ENCODE assay signal across 9 cellular contexts in the genomic region with DNA sequence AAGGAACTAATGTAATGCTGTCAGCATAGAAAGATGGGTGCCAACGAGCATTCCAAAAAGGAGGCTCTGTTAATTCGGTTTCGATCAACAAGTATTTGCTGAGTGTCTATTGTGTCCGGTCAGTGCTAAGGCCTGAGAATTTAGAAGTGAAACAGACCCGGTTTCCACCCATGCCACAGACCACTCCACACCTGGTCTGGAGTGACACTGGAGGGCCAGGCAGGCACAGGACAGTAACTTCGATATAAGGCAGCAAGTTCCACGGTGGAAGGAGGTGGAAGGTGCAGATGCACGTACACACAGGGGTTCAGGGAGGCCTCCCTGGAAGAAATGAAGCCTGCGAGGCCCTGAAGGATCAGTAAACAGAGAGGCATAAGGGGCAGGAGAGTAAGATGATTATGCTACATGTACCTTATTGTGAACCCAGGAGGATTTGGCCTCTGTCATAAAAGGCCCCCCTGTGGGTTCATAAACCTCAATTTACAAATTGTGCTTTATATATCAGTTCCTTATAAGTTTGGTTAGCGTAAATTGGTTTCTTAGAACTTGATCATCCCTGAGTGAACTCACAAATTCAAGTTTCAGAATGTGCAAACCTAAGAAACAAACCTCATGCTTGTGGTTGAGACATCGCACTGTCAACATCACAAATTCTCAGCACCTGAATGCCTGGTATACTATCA. TPM values are rescaled to one million over a fixed set of nuclear protein-coding genes. Genes with fewer than 3 reads are reported as not detected.
A peak's percentile ranks its signal among the peaks of the same experiment; 100 is the strongest.
DNase-seq lines count a peak whose midpoint lies in the region; ATAC-seq and TF ChIP-seq lines count a peak whose summit lies in the region.
"Had no signal": no experiment of that assay in that cellular context is flagged by ENCODE, and none has a peak within 500 bp of the region (broad histone marks: within the 10 kb centered on the region; RNA-seq: fewer than 3 reads in every experiment).

No MANE protein-coding gene starts in this region.

- no peaks in the 10 kb centered on the region for H3K9me2 ChIP-seq in OCI-LY7 (ENCODE audit: insufficient read depth, low read length)

- no peaks in the 10 kb centered on the region for H3K27me3 Mint-ChIP-seq in activated CD4-positive, alpha-beta T cell treated with anti-CD3 and anti-CD28 coated beads, Interleukin-2, amount 10 ng/mL, durations not matched to agents 24 days and 14 days
- no peaks in the 10 kb centered on the region for H3K27me3 Mint-ChIP-seq in stimulated activated memory B cell treated with anti-CD40 and anti-IgM and Interleukin-4, amounts not matched to agents 10 μg/mL and 1 μg/mL and 100 μg/mL, for 72 hours

- H3K36me3 ChIP-seq in adipocyte (ENCODE audit: control insufficient read depth, insufficient read depth, low read length, severe bottlenecking): peaks cover 54% of the 10 kb centered on the region
- H3K36me3 ChIP-seq in OCI-LY7 (ENCODE audit: insufficient read depth, low read length): no peaks in the 10 kb centered on the region; the same call in 1 of the 2 replicates

- H3K9me3 Mint-ChIP-seq in activated CD4-positive, alpha-beta T cell treated with anti-CD3 and anti-CD28 coated beads, Interleukin-2, amount 10 ng/mL, durations not matched to agents 24 days and 14 days: no peaks in the 10 kb centered on the region
- H3K9me3 Mint-ChIP-seq in stimulated activated memory B cell treated with anti-CD40 and anti-IgM and Interleukin-4, amounts not matched to agents 10 μg/mL and 1 μg/mL and 100 μg/mL, for 72 hours: no peaks in the 10 kb centered on the region

- CTCF ChIA-PET in OCI-LY7 (lab: Charles Lee; ENCODE audit: unreplicated experiment): no interaction called here

- peaks cover 56% of the 10 kb centered on the region for H3K36me3 Mint-ChIP-seq in activated CD4-positive, alpha-beta T cell treated with anti-CD3 and anti-CD28 coated beads, Interleukin-2, amount 10 ng/mL, durations not matched to agents 24 days and 14 days (ENCODE audit: low read depth)
- peaks cover 47% of the 10 kb centered on the region for H3K36me3 Mint-ChIP-seq in stimulated activated memory B cell treated with anti-CD40 and anti-IgM and Interleukin-4, amounts not matched to agents 10 μg/mL and 1 μg/mL and 100 μg/mL, for 72 hours

- TF ChIP-seq CTCF in OCI-LY7 (conservative IDR thresholded peaks at IDR 0.05; ENCODE audit: low read length): no peak

- POLR2A ChIA-PET in OCI-LY7 (lab: Charles Lee): no interaction called here

- no peak overlapping the region for H3K27ac ChIP-seq in OCI-LY7 (ENCODE audit: low read depth, low read length, poor library complexity, severe bottlenecking)

- no TSS peak for BruUV-seq in OCI-LY7 (replicated peaks; lab: Mats Ljungman, UMichigan)

- no peak overlapping the region for H3K4me2 ChIP-seq in OCI-LY7 (ENCODE audit: low read length)

- H3K27ac Mint-ChIP-seq in activated CD4-positive, alpha-beta T cell treated with anti-CD3 and anti-CD28 coated beads, Interleukin-2, amount 10 ng/mL, durations not matched to agents 24 days and 14 days: peak overlapping the region; percentile 70
- peak overlapping the region; percentile 40 for H3K27ac Mint-ChIP-seq in stimulated activated memory B cell treated with anti-CD40 and anti-IgM and Interleukin-4, amounts not matched to agents 10 μg/mL and 1 μg/mL and 100 μg/mL, for 72 hours

- H3K4me3 Mint-ChIP-seq in activated CD4-positive, alpha-beta T cell treated with anti-CD3 and anti-CD28 coated beads, Interleukin-2, amount 10 ng/mL, durations not matched to agents 24 days and 14 days: peak overlapping the region; percentile 57
- no peak overlapping the region for H3K4me3 Mint-ChIP-seq in stimulated activated memory B cell treated with anti-CD40 and anti-IgM and Interleukin-4, amounts not matched to agents 10 μg/mL and 1 μg/mL and 100 μg/mL, for 72 hours

- peak; percentile 70 for ATAC-seq in HG02852 (IDR thresholded peaks at IDR 0.05; ENCODE audit: unreplicated experiment)
- peak; percentile 70 for ATAC-seq in stimulated activated memory B cell treated with anti-CD40 and anti-IgM and Interleukin-4, amounts not matched to agents 10 μg/mL and 1 μg/mL and 100 μg/mL, for 72 hours

- H3K4me3 ChIP-seq in adipocyte (ENCODE audit: low read length): no peak overlapping the region
- no peak overlapping the region for H3K4me3 ChIP-seq in OCI-LY7 (ENCODE audit: low read depth, low read length, poor library complexity, severe bottlenecking)

- peak overlapping the region; percentile 36 for H3K9ac ChIP-seq in adipocyte (ENCODE audit: low read length)

- peaks cover 72% of the 10 kb centered on the region for H3K4me1 ChIP-seq in adipocyte (ENCODE audit: control insufficient read depth, insufficient read depth, low read length)
- H3K4me1 ChIP-seq in OCI-LY7 (ENCODE audit: insufficient read depth, low read length, poor library complexity, severe bottlenecking): no peaks in the 10 kb centered on the region

- intact Hi-C loops in activated CD4-positive, alpha-beta T cell treated with anti-CD3 and anti-CD28 coated beads, Interleukin-2, amount 10 ng/mL, durations not matched to agents 24 days and 14 days (cut with micrococcal nuclease): no loop called here
- intact Hi-C loops in OCI-LY7 (cut with micrococcal nuclease; ENCODE audit: unreplicated experiment): no loop called here

- peaks cover 49% of the 10 kb centered on the region for H3K4me1 Mint-ChIP-seq in activated CD4-positive, alpha-beta T cell treated with anti-CD3 and anti-CD28 coated beads, Interleukin-2, amount 10 ng/mL, durations not matched to agents 24 days and 14 days
- H3K4me1 Mint-ChIP-seq in stimulated activated memory B cell treated with anti-CD40 and anti-IgM and Interleukin-4, amounts not matched to agents 10 μg/mL and 1 μg/mL and 100 μg/mL, for 72 hours: peaks cover 24% of the 10 kb centered on the region

- DNase-seq in activated CD4-positive, alpha-beta T cell treated with anti-CD3 and anti-CD28 coated beads, Interleukin-2, amount 10 ng/mL, durations not matched to agents 24 days and 14 days: no peak
- no peak for DNase-seq in activated CD4-positive, alpha-beta T cell treated with anti-CD3 and anti-CD28 coated beads for 4 hours
- DNase-seq in adipocyte (ENCODE audit: low read depth) (no peak), NOMO-1 treated with dmso at 0.1 percent for 144 hours (lab: John Stamatoyannopoulos, UW; ENCODE audit: unreplicated experiment) (no peak), HK-2 (ENCODE audit: unreplicated experiment) (no peak), OCI-LY7 (ENCODE audit: low spot score) (no peak)
- DNase-seq: NCI-H2171 had no signal

- no peaks in the 10 kb centered on the region for H3K9me3 ChIP-seq in adipocyte (ENCODE audit: control insufficient read depth, low read length)
- H3K9me3 ChIP-seq in OCI-LY7 (ENCODE audit: low read length): no peaks in the 10 kb centered on the region

- no peaks in the 10 kb centered on the region for H4K20me1 ChIP-seq in OCI-LY7 (ENCODE audit: insufficient read depth, low read length)

- H3K79me2 ChIP-seq in OCI-LY7 (ENCODE audit: insufficient read depth, low read depth, low read length): no peaks in the 10 kb centered on the region

- H2AFZ ChIP-seq in OCI-LY7 (ENCODE audit: low read length): no peak overlapping the region

- H3K27me3 ChIP-seq in adipocyte (replicated peaks; ENCODE audit: control insufficient read depth, insufficient read depth, low read length): no peaks in the 10 kb centered on the region

RNA-seq across cellular contexts. Expression of a gene that starts 25.9 kb away (rescaled TPM):
- 27.2 and 31.5 TPM in 2 replicates for total RNA-seq in activated CD4-positive, alpha-beta T cell treated with anti-CD3 and anti-CD28 coated beads, Interleukin-2, amount 10 ng/mL, durations not matched to agents 24 days and 14 days
- 5.3 and 8.0 TPM in 2 replicates for total RNA-seq in OCI-LY7 (2014; rRNA removed; shearing (Covaris generic))
- total RNA-seq in OCI-LY7 (2022): 16.6 and 17.2 TPM in 2 replicates

RNA-seq across cellular contexts. Expression of a gene that starts 48.4 kb away (rescaled TPM):
- not detected in 2 replicates for total RNA-seq in activated CD4-positive, alpha-beta T cell treated with anti-CD3 and anti-CD28 coated beads, Interleukin-2, amount 10 ng/mL, durations not matched to agents 24 days and 14 days
- not detected in 2 replicates for total RNA-seq in OCI-LY7 (2014; rRNA removed; shearing (Covaris generic))
- total RNA-seq in OCI-LY7 (2022): not detected in 2 replicates
